In the genomic region with DNA sequence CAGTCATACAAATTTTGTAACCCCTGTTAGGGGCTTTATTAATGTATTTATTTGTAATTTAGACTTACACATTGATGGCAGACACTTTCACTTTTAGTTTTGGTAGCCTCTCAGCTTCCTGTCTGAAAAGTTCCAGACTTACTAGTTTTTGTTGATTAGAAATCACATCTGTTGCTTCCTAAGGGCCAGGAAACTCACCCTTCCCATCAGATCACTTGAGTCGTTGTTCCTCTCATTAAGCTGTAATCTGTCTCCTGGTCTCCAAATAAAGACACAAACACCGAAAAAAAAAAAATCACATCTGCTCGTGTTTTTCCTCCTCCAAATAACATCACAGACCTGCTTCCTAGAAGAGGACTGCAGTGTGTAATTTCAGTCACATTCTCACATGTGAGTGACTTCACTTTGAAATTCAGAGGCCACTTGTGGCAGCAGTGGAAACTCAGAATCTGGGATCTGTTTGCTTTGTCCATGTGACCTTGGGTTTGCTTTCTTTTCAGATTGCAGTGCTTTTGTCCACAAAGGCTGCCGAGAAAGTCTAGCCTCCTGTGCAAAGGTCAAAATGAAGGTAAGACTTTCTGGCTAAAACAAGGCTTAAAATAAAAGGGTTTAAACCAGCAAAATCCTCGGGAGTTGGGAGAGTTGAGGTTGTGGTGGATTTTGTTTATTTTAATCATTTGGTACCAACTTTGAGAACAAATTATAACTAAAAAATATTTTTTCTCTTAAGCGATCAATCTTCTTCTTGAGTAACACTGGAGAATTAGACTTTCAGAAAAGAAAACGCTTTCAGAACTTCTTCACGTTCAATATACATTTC, we compare ENCODE assay signal across 8 cellular contexts.
A peak's percentile ranks its signal among the peaks of the same experiment; 100 is the strongest.
DNase-seq lines count a peak whose midpoint lies in the region; ATAC-seq, FAIRE-seq and TF ChIP-seq lines count a peak whose summit lies in the region.

No MANE protein-coding gene starts in this region.

- H3K4me1 ChIP-seq in left ventricle myocardium inferior = peaks cover 77% of the 10 kb centered on the region

- POLR2A ChIA-PET in activated CD4-positive, alpha-beta memory T cell treated with anti-CD3 and anti-CD28 coated beads, Interleukin-2, amount 10 ng/mL, durations not matched to agents 7 days and 5 days (lab: Charles Lee) = interaction anchor here (0.7 to 9.7 kb wide), 12 partner anchors 11 to 396 kb away, joined by 3 to 285 read pairs (median 3); no protein-coding TSS in a partner anchor

- H3K36me3 Mint-ChIP-seq in activated CD4-positive, alpha-beta memory T cell treated with anti-CD3 and anti-CD28 coated beads, Interleukin-2, amount 10 ng/mL, durations not matched to agents 7 days and 5 days (ENCODE audit: low read depth) = peaks cover 67% of the 10 kb centered on the region

- peak overlapping the region; percentile 94 for H3K27ac Mint-ChIP-seq in activated CD4-positive, alpha-beta memory T cell treated with anti-CD3 and anti-CD28 coated beads, Interleukin-2, amount 10 ng/mL, durations not matched to agents 7 days and 5 days

- FAIRE-seq in GM12891 (lab: Jason Lieb, UNC) = peak; percentile 60

- peak overlapping the region; percentile 50 for H3K4me3 ChIP-seq in left ventricle myocardium inferior
- peak overlapping the region in 1 of 7 experiments; percentile 4 for H3K4me3 ChIP-seq in skin epidermis
- no peak overlapping the region for H3K4me3 ChIP-seq in MG63

- no peak for TF ChIP-seq POLR2A in GM12891 (IDR thresholded peaks at IDR 0.05; ENCODE audit: low read depth, low read length)

- no peaks in the 10 kb centered on the region for H3K9me3 ChIP-seq in left ventricle myocardium inferior (replicated peaks)
- no peaks in the 10 kb centered on the region for H3K9me3 ChIP-seq in MG63

- peaks cover 73% of the 10 kb centered on the region for H3K4me1 Mint-ChIP-seq in activated CD4-positive, alpha-beta memory T cell treated with anti-CD3 and anti-CD28 coated beads, Interleukin-2, amount 10 ng/mL, durations not matched to agents 7 days and 5 days

- ATAC-seq in HG02885 (IDR thresholded peaks at IDR 0.05; ENCODE audit: poor library complexity, unreplicated experiment) (peak; percentile 12), HG02884 (IDR thresholded peaks at IDR 0.05; ENCODE audit: unreplicated experiment) (no peak)

- no peaks in the 10 kb centered on the region for H3K27me3 ChIP-seq in left ventricle myocardium inferior (ENCODE audit: low read depth)
- H3K27me3 ChIP-seq in MG63 = no peaks in the 10 kb centered on the region

- CTCF ChIA-PET in activated CD4-positive, alpha-beta memory T cell treated with anti-CD3 and anti-CD28 coated beads, Interleukin-2, amount 10 ng/mL, durations not matched to agents 7 days and 5 days (lab: Charles Lee) = interaction anchor here (1.7 kb wide), 1 partner anchor 126 kb away, joined by 5 read pairs; no protein-coding TSS in a partner anchor

- no peak for DNase-seq in GM12891 (ENCODE audit: insufficient read length, low spot score)
- DNase-seq in activated CD4-positive, alpha-beta memory T cell treated with anti-CD3 and anti-CD28 coated beads, Interleukin-2, amount 10 ng/mL, durations not matched to agents 7 days and 5 days = no peak
- DNase-seq in left ventricle myocardium inferior = no peak
- DNase-seq in MG63 = no peak
- no peak for DNase-seq in ecto neural progenitor cell (ENCODE audit: low spot score)

- H3K4me3 Mint-ChIP-seq in activated CD4-positive, alpha-beta memory T cell treated with anti-CD3 and anti-CD28 coated beads, Interleukin-2, amount 10 ng/mL, durations not matched to agents 7 days and 5 days = peak overlapping the region; percentile 62

- intact Hi-C loops in left ventricle myocardium inferior (cut with micrococcal nuclease) = no loop called here

- no peak for TF ChIP-seq CTCF in left ventricle myocardium inferior (IDR thresholded peaks at IDR 0.05; ENCODE audit: borderline replicate concordance)

- H3K27me3 Mint-ChIP-seq in activated CD4-positive, alpha-beta memory T cell treated with anti-CD3 and anti-CD28 coated beads, Interleukin-2, amount 10 ng/mL, durations not matched to agents 7 days and 5 days = no peaks in the 10 kb centered on the region

- H3K36me3 ChIP-seq in left ventricle myocardium inferior (peaks cover 44% of the 10 kb centered on the region), MG63 (no peaks in the 10 kb centered on the region; the same call in 1 of the 2 replicates)

- peak overlapping the region; percentile 94 for H3K27ac ChIP-seq in left ventricle myocardium inferior (replicated peaks)
- peak overlapping the region in 20 of 21 experiments; percentile 5 to 90 (median 78) for H3K27ac ChIP-seq in skin epidermis

- no peaks in the 10 kb centered on the region for H3K9me3 Mint-ChIP-seq in activated CD4-positive, alpha-beta memory T cell treated with anti-CD3 and anti-CD28 coated beads, Interleukin-2, amount 10 ng/mL, durations not matched to agents 7 days and 5 days

TF ChIP-seq in GM12891, 5 proteins besides CTCF, POLR2A, EP300 and RAD21:
- TF ChIP-seq TAF1 (IDR thresholded peaks at IDR 0.05; ENCODE audit: low read depth, low read length) (peak; percentile 45; the same call in 1 of the 2 replicates), POU2F2 (IDR thresholded peaks at IDR 0.05; ENCODE audit: low read depth, low read length) (no peak)
